In genomic region chr9:86765040-86765343, GRCh38 we compare ENCODE assay signal across 24 cellular contexts.
"Had no signal": no experiment of that assay in that cellular context is flagged by ENCODE, and none has a peak within 500 bp of the region (broad histone marks: within the 10 kb centered on the region; RNA-seq: fewer than 3 reads in every experiment).

No MANE protein-coding gene starts in this region.

- FAIRE-seq: endothelial cell of umbilical vein, frontal cortex, pancreas had no signal

- H3K27me3 ChIP-seq: heart left ventricle, pancreas, stomach, uterus had no signal

- H3K36me3 Mint-ChIP-seq: naive thymus-derived CD8-positive, alpha-beta T cell; type B pancreatic cell had no signal

- H3K4me3 ChIP-seq: coronary artery, heart left ventricle, mucosa of descending colon, pancreas, stomach, uterus had no signal

- H3K9me3 ChIP-seq: heart left ventricle, mucosa of descending colon, pancreas, stomach, uterus had no signal

- H3K4me1 ChIP-seq: pancreas, stomach, uterus had no signal

- H3K36me3 ChIP-seq: heart left ventricle, pancreas, stomach, uterus had no signal

- H3K4me1 Mint-ChIP-seq: endodermal cell had no signal

- H3K27ac ChIP-seq: pancreas, stomach, uterus had no signal

- H3K27ac Mint-ChIP-seq: endodermal cell; naive thymus-derived CD8-positive, alpha-beta T cell; progenitor cell of endocrine pancreas had no signal

- ATAC-seq: left colon; mucosa of descending colon; naive thymus-derived CD8-positive, alpha-beta T cell; pancreas had no signal

- H3K4me3 Mint-ChIP-seq: endodermal cell; naive thymus-derived CD8-positive, alpha-beta T cell; neural crest cell; type B pancreatic cell had no signal

- DNase-seq: effector CD4-positive, alpha-beta T cell; endodermal cell; erythroblast; heart left ventricle; hippocampal formation; left colon; left ventricle myocardium superior; mucosa of descending colon; naive thymus-derived CD8-positive, alpha-beta T cell; nucleus accumbens; pancreas; right cardiac atrium; stimulated activated CD4-positive, alpha-beta T cell treated with anti-CD3 and anti-CD28 coated beads, Interleukin-2, amount 100 ng/mL, for 24 hours; stimulated activated CD4-positive, alpha-beta T cell treated with anti-CD3 and anti-CD28 coated beads, Interleukin-4, amount 100 ng/mL, for 4 hours; stimulated activated naive CD4-positive, alpha-beta T cell; stomach; substantia nigra; uterus had no signal

- H3K27me3 Mint-ChIP-seq: type B pancreatic cell had no signal
